Comparison of ENCODE assay signal across 8 cellular contexts in the genomic region with DNA sequence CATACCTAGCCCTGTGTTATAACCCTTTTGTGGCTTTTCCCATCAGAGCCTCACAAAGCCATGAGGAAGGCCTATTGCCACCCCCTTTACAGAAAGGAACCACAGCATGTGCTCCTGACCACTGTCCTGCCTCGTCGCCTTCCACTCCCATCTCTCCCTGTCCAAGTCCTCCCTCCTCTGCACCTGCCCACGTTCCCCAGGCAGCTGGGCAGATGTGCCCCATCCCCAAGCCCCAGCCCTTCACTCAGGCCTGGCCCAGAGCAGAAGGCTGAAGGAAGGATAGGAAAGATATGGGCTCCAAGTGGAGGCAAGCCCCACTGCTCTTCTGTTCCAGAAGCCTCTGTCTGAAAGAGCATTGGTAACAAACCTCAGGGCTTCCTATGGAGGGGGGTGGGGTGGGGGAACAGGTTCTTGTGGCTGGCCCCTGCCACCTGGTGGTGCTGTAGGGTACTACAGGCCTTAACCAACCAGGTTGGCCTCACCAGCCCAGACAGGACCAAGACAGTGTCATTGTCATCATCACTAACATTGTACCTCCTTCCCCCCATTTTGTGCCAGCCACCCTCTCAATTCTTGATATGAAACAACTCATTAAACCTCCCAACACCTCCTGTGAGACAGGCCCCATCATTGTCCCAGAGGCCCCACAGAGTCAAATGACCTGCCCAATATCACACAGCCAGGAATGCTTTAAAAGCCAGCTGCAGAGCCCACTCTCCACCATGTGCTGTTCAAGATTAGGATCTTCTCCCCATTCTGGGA. TPM values are rescaled to one million over a fixed set of nuclear protein-coding genes. Genes with fewer than 3 reads are reported as not detected.
DNase-seq lines count a peak whose midpoint lies in the region; ATAC-seq and TF ChIP-seq lines count a peak whose summit lies in the region.

No MANE protein-coding gene starts in this region.

- H4K20me1 ChIP-seq in OCI-LY3 (ENCODE audit: insufficient read depth, low read length) = peaks cover 19% of the 10 kb centered on the region

- intact Hi-C loops in naive thymus-derived CD4-positive, alpha-beta T cell (cut with micrococcal nuclease) = loop anchor here (1.0 to 10.0 kb wide), 10 partner anchors 21 to 429 kb away; partner anchors contain the start of genes PARP3 (in 2 of the 2) and DUSP7 (in 1 of the 2)

- CTCF ChIA-PET in naive thymus-derived CD4-positive, alpha-beta T cell (lab: Charles Lee) = interaction anchor here (0.6 to 2.6 kb wide), 16 partner anchors 11 to 723 kb away, joined by 3 to 33 read pairs (median 3); partner anchors contain the start of genes DUSP7, PARP3 and RRP9

- ATAC-seq in HG02981 (IDR thresholded peaks at IDR 0.05; ENCODE audit: unreplicated experiment) (peak; percentile 57), GM18502 (IDR thresholded peaks at IDR 0.05; ENCODE audit: poor library complexity, unreplicated experiment) (no peak)
- peak; percentile 98 for ATAC-seq in naive thymus-derived CD4-positive, alpha-beta T cell

- no peaks in the 10 kb centered on the region for H3K27me3 ChIP-seq in OCI-LY3 (ENCODE audit: low read depth, low read length)
- no peaks in the 10 kb centered on the region for H3K27me3 ChIP-seq in naive thymus-derived CD4-positive, alpha-beta T cell (ENCODE audit: control insufficient read depth in 2 of 2, insufficient read depth in 2 of 2, low read length in 2 of 2)

- no peak overlapping the region for H3K9ac ChIP-seq in OCI-LY3 (ENCODE audit: low read length)

- H2AFZ ChIP-seq in OCI-LY3 (ENCODE audit: low read depth, low read length) = no peak overlapping the region

- H3K4me1 ChIP-seq in OCI-LY3 (ENCODE audit: low read length) = peaks cover 2% of the 10 kb centered on the region; the same call in 1 of the 2 replicates
- H3K4me1 ChIP-seq in naive thymus-derived CD4-positive, alpha-beta T cell (ENCODE audit: control insufficient read depth in 2 of 2, insufficient read depth in 2 of 2, low read length in 2 of 2) = peaks cover 5 to 6% of the 10 kb centered on the region in 2 donors

- H3K36me3 Mint-ChIP-seq in naive thymus-derived CD4-positive, alpha-beta T cell = peaks cover 0 to 5% (median 0%) of the 10 kb centered on the region in 5 donors

- no peaks in the 10 kb centered on the region for H3K27me3 Mint-ChIP-seq in naive thymus-derived CD4-positive, alpha-beta T cell

- no peaks in the 10 kb centered on the region for H3K9me3 ChIP-seq in OCI-LY3 (ENCODE audit: insufficient read depth, low read length)
- no peaks in the 10 kb centered on the region for H3K9me3 ChIP-seq in naive thymus-derived CD4-positive, alpha-beta T cell (ENCODE audit: control insufficient read depth in 2 of 3, low read length in 3 of 3)

- no peaks in the 10 kb centered on the region for H3K79me2 ChIP-seq in OCI-LY3 (ENCODE audit: low read length)

- peak overlapping the region in 5 of 9 donors; percentile 38 to 80 (median 64) for H3K27ac Mint-ChIP-seq in naive thymus-derived CD4-positive, alpha-beta T cell

- H3K4me1 Mint-ChIP-seq in naive thymus-derived CD4-positive, alpha-beta T cell = peaks cover 5 to 10% (median 7%) of the 10 kb centered on the region in 7 donors

- POLR2A ChIA-PET in naive thymus-derived CD4-positive, alpha-beta T cell (lab: Charles Lee) = interaction anchor here (0.6 to 1.1 kb wide), 3 partner anchors 22 to 149 kb away, joined by 3 to 7 read pairs (median 3); partner anchors contain the start of gene RPL29

- peak; percentile 95 for TF ChIP-seq CTCF in OCI-LY3 (IDR thresholded peaks at IDR 0.05; ENCODE audit: low read depth, low read length)
- TF ChIP-seq CTCF in epithelial cell of proximal tubule (conservative IDR thresholded peaks at IDR 0.05; ENCODE audit: low read depth, low read length) = peak; percentile 92

- peaks cover 61% of the 10 kb centered on the region for H3K36me3 ChIP-seq in OCI-LY3 (replicated peaks; ENCODE audit: low read depth, low read length)
- no peaks in the 10 kb centered on the region for H3K36me3 ChIP-seq in naive thymus-derived CD4-positive, alpha-beta T cell (ENCODE audit: control insufficient read depth in 2 of 3, insufficient read depth in 3 of 3, low read length in 3 of 3)

- no peaks in the 10 kb centered on the region for H3K9me3 Mint-ChIP-seq in naive thymus-derived CD4-positive, alpha-beta T cell

- H3K4me3 ChIP-seq in OCI-LY3 (ENCODE audit: low read length) = no peak overlapping the region
- no peak overlapping the region for H3K4me3 ChIP-seq in epithelial cell of proximal tubule (ENCODE audit: low read depth, low read length)
- H3K4me3 ChIP-seq in naive thymus-derived CD4-positive, alpha-beta T cell (ENCODE audit: low read length) = no peak overlapping the region

- no peak overlapping the region for H3K4me2 ChIP-seq in OCI-LY3 (ENCODE audit: low read length)

- DNase-seq in EH (ENCODE audit: low read depth) (peak; percentile 84), activated T-cell treated with anti-CD3 and anti-CD28 coated beads for 48 hours (ENCODE audit: low read depth) (peak; percentile 69), epithelial cell of proximal tubule (ENCODE audit: low read depth) (no peak)
- peak; percentile 70 to 88 (median 82) for DNase-seq in naive thymus-derived CD4-positive, alpha-beta T cell
- DNase-seq in stimulated activated CD8-positive, alpha-beta memory T cell treated with anti-CD3 and anti-CD28 coated beads, Interleukin-7, amount 100 ng/mL, for 4 hours (ENCODE audit: low read depth in 2 of 2) = peak; percentile 75 to 78

- no peak overlapping the region for H3K27ac ChIP-seq in OCI-LY3 (ENCODE audit: low read length)
- no peak overlapping the region for H3K27ac ChIP-seq in naive thymus-derived CD4-positive, alpha-beta T cell (ENCODE audit: low read depth, low read length)

- H3K4me3 Mint-ChIP-seq in naive thymus-derived CD4-positive, alpha-beta T cell = peak overlapping the region in 1 of 10 donors; percentile 6

RNA-seq across cellular contexts. Expression of gene POC1A, which starts 10.0 kb away (rescaled TPM):
- 15.7 and 35.6 TPM in 2 replicates for total RNA-seq in epithelial cell of proximal tubule
- total RNA-seq in naive thymus-derived CD4-positive, alpha-beta T cell = 10 to 100 TPM in 1 of 5 experiments, 1 to 10 TPM in 2, under 1 TPM in 2; 0.58 to 19.7 (median 1.2) TPM
- 1 to 10 TPM; 1.8 to 2.5 TPM for polyA plus RNA-seq in naive thymus-derived CD4-positive, alpha-beta T cell

RNA-seq across cellular contexts. Expression of gene ALAS1, which starts 53.7 kb away (rescaled TPM):
- total RNA-seq in epithelial cell of proximal tubule = 56.3 and 71.5 TPM in 2 replicates
- 10 to 100 TPM; 12.6 to 74.3 (median 27.4) TPM for total RNA-seq in naive thymus-derived CD4-positive, alpha-beta T cell
- polyA plus RNA-seq in naive thymus-derived CD4-positive, alpha-beta T cell = 10 to 100 TPM; 18.7 to 37.6 TPM
